1 cellular context compared by ENCODE assay signal in genomic region chr1:24695202-24695974, GRCh38.
TF ChIP-seq lines count a peak whose summit lies in the region.

No MANE protein-coding gene starts in this region.

TF ChIP-seq in K562, 482 proteins besides CTCF, POLR2A, EP300 and RAD21 (continued from another document and continues in another):
- TF ChIP-seq MTA1 (IDR thresholded peaks at IDR 0.05; ENCODE audit: borderline replicate concordance) = 0 out of 2 replicates have a peak, but pooled peaks have one; percentile 18
- no peak; the same call in 1 of the 2 replicates for TF ChIP-seq SMARCE1 (IDR thresholded peaks at IDR 0.05)
- TF ChIP-seq MBD1 (CRISPR knock-in tag; IDR thresholded peaks at IDR 0.05) = no peak
- TF ChIP-seq CTCFL (IDR thresholded peaks at IDR 0.05; ENCODE audit: borderline replicate concordance, insufficient read depth, low read depth, low read length, poor library complexity, severe bottlenecking) = no peak
- TF ChIP-seq ETV1 (tag; conservative IDR thresholded peaks at IDR 0.05; ENCODE audit: low read depth) = peak; percentile 87
- TF ChIP-seq KDM4B (IDR thresholded peaks at IDR 0.05; ENCODE audit: borderline replicate concordance in 2 of 2, low read depth in 1 of 2) = no peak
- TF ChIP-seq SMARCA5 (IDR thresholded peaks at IDR 0.05) = peak; percentile 97
- TF ChIP-seq MTF1 (CRISPR knock-in tag; IDR thresholded peaks at IDR 0.05; ENCODE audit: borderline replicate concordance) = no peak
- TF ChIP-seq E2F8 (IDR thresholded peaks at IDR 0.05; ENCODE audit: low read depth, partially characterized antibody) = peak; percentile 80
- no peak for TF ChIP-seq ZNF384 (IDR thresholded peaks at IDR 0.05; ENCODE audit: low read depth, low read length)
- TF ChIP-seq BRCA1 (IDR thresholded peaks at IDR 0.05) = no peak
- no peak for TF ChIP-seq BRCA1 (CRISPR knock-in tag; IDR thresholded peaks at IDR 0.05)
- no peak for TF ChIP-seq ZNF668 (CRISPR knock-in tag; IDR thresholded peaks at IDR 0.05)
- no peak for TF ChIP-seq STAT5B (CRISPR knock-in tag; IDR thresholded peaks at IDR 0.05)
- TF ChIP-seq SP1 (CRISPR knock-in tag; IDR thresholded peaks at IDR 0.05) = no peak
- peak in 1 of 2 experiments; percentile 68; a peak in 2 of 4 replicates for TF ChIP-seq MAZ (CRISPR knock-in tag; conservative IDR thresholded peaks at IDR 0.05 in 1 of 2, IDR thresholded peaks at IDR 0.05 in 1 of 2)
- peak; percentile 53 for TF ChIP-seq PHF20 (IDR thresholded peaks at IDR 0.05; ENCODE audit: partially characterized antibody)
- no peak for TF ChIP-seq ZBTB7A (IDR thresholded peaks at IDR 0.05; ENCODE audit: borderline replicate concordance, control insufficient read depth, low read depth, low read length)
- no peak for TF ChIP-seq ZFPM2 (CRISPR knock-in tag; IDR thresholded peaks at IDR 0.05)
- TF ChIP-seq CBX1 (IDR thresholded peaks at IDR 0.05; ENCODE audit: low read depth) = peak; percentile 66; the same call in 1 of the 2 replicates
- peak; percentile 88 for TF ChIP-seq GABPB1 (CRISPR knock-in tag; IDR thresholded peaks at IDR 0.05)
- peak in 1 of 2 experiments; percentile 30 for TF ChIP-seq AFF1 (IDR thresholded peaks at IDR 0.05; ENCODE audit: low read depth in 1 of 2, partially characterized antibody in 2 of 2)
- no peak; the same call in 1 of the 2 replicates for TF ChIP-seq NCOR1 (IDR thresholded peaks at IDR 0.05)
- peak; percentile 12; the same call in 1 of the 2 replicates for TF ChIP-seq ELF2 (CRISPR knock-in tag; IDR thresholded peaks at IDR 0.05)
- TF ChIP-seq ZNF133 (CRISPR knock-in tag; IDR thresholded peaks at IDR 0.05) = no peak
- TF ChIP-seq THRAP3 (IDR thresholded peaks at IDR 0.05; ENCODE audit: borderline replicate concordance) = no peak
- no peak for TF ChIP-seq NELFE (IDR thresholded peaks at IDR 0.05; ENCODE audit: insufficient read depth, insufficient read length)
- 0 out of 2 replicates have a peak, but pooled peaks have one; percentile 27 for TF ChIP-seq JUND (IDR thresholded peaks at IDR 0.05; ENCODE audit: borderline replicate concordance, low read depth, low read length)
- no peak; the same call in 2 of the 3 replicates for TF ChIP-seq JUND (tag; IDR thresholded peaks at IDR 0.05; ENCODE audit: borderline replicate concordance, low read depth, low read length)
- peak; percentile 80; the same call in 1 of the 2 replicates for TF ChIP-seq HDGF (IDR thresholded peaks at IDR 0.05)
- no peak for TF ChIP-seq CREB3 (tag; conservative IDR thresholded peaks at IDR 0.05; ENCODE audit: low read depth)
- TF ChIP-seq ZNF41 (CRISPR knock-in tag; conservative IDR thresholded peaks at IDR 0.05) = no peak; the same call in 1 of the 2 replicates
- TF ChIP-seq NR4A1 (CRISPR knock-in tag; IDR thresholded peaks at IDR 0.05) = peak; percentile 6; the same call in 1 of the 2 replicates
- TF ChIP-seq NR4A1 (tag; IDR thresholded peaks at IDR 0.05) = peak; percentile 54; the same call in 1 of the 2 replicates
- TF ChIP-seq SMAD1 (IDR thresholded peaks at IDR 0.05; ENCODE audit: low read depth, low read length, partially characterized antibody) = no peak
- TF ChIP-seq MCM3 (IDR thresholded peaks at IDR 0.05) = no peak
- no peak for TF ChIP-seq ZNF507 (tag; conservative IDR thresholded peaks at IDR 0.05)
- no peak for TF ChIP-seq CAMTA2 (CRISPR knock-in tag; conservative IDR thresholded peaks at IDR 0.05)
- TF ChIP-seq KLF6 (CRISPR knock-in tag; IDR thresholded peaks at IDR 0.05; ENCODE audit: borderline replicate concordance) = peak; percentile 73; the same call in 1 of the 2 replicates
- TF ChIP-seq MAX (CRISPR knock-in tag; IDR thresholded peaks at IDR 0.05) = 0 out of 2 replicates have a peak, but pooled peaks have one; percentile 15
- peak; percentile 35; the same call in 1 of the 2 replicates for TF ChIP-seq ZNF311 (CRISPR knock-in tag; IDR thresholded peaks at IDR 0.05)
- TF ChIP-seq NR1H2 (CRISPR knock-in tag; IDR thresholded peaks at IDR 0.05) = no peak
- no peak for TF ChIP-seq BHLHE40 (IDR thresholded peaks at IDR 0.05; ENCODE audit: low read length)
- 0 out of 2 replicates have a peak, but pooled peaks have one; percentile 59 for TF ChIP-seq REST (CRISPR knock-in tag; IDR thresholded peaks at IDR 0.05; ENCODE audit: low read depth)
- no peak for TF ChIP-seq WHSC1 (IDR thresholded peaks at IDR 0.05; ENCODE audit: low read length)
- TF ChIP-seq CBFB (CRISPR knock-in tag; IDR thresholded peaks at IDR 0.05) = no peak
- peak; percentile 86 for TF ChIP-seq VEZF1 (CRISPR knock-in tag; IDR thresholded peaks at IDR 0.05)
